ENCODE assay signal across 18 cellular contexts in genomic region chr1:161834967-161835366, GRCh38.
"Had no signal": no experiment of that assay in that cellular context is flagged by ENCODE, and none has a peak within 500 bp of the region (broad histone marks: within the 10 kb centered on the region; RNA-seq: fewer than 3 reads in every experiment).

No MANE protein-coding gene starts in this region.

- ATAC-seq: activated CD4-positive, alpha-beta T cell treated with anti-CD3 and anti-CD28 coated beads for 36 hours; activated CD8-positive, alpha-beta memory T cell treated with anti-CD3 and anti-CD28 coated beads, Interleukin-2, amount 10 ng/mL, durations not matched to agents 7 days and 5 days; stimulated activated naive CD8-positive, alpha-beta T cell treated with anti-CD3 and anti-CD28 coated beads, Interleukin-15, Interleukin-2, amounts not matched to agents 100 U/mL and 50 U/mL, for 24 hours had no signal

- H3K27ac ChIP-seq: esophagus squamous epithelium, left ventricle myocardium inferior, tibial artery had no signal

- FAIRE-seq: endothelial cell of umbilical vein, frontal cortex, urothelium cell line had no signal

- H3K36me3 ChIP-seq: left ventricle myocardium inferior, tibial artery had no signal

- DNase-seq: activated CD4-positive, alpha-beta T cell treated with anti-CD3 and anti-CD28 coated beads for 36 hours; activated CD4-positive, alpha-beta T cell treated with anti-CD3 and anti-CD28 coated beads, Interleukin-2, amount 50 U/mL, for 48 hours; activated CD8-positive, alpha-beta memory T cell treated with anti-CD3 and anti-CD28 coated beads, Interleukin-2, amount 10 ng/mL, durations not matched to agents 7 days and 5 days; amygdala; effector CD8-positive, alpha-beta T cell; esophagus squamous epithelium; left ventricle myocardium inferior; occipital lobe; posterior cingulate gyrus; retina; stimulated activated CD4-positive, alpha-beta T cell treated with anti-CD3 and anti-CD28 coated beads, Interleukin-12 subunit alpha, Interleukin-12 subunit beta, amount 100 ng/mL, for 4 hours; stimulated activated CD4-positive, alpha-beta T cell treated with anti-CD3 and anti-CD28 coated beads, Interleukin-1b, Interleukin-23, amount 100 ng/mL, for 48 hours; stimulated activated naive CD8-positive, alpha-beta T cell treated with anti-CD3 and anti-CD28 coated beads, Interleukin-15, Interleukin-2, amounts not matched to agents 100 U/mL and 50 U/mL, for 24 hours; substantia nigra; tibial artery had no signal

- H3K9me3 ChIP-seq: esophagus squamous epithelium, left ventricle myocardium inferior, tibial artery had no signal

- H3K27me3 ChIP-seq: esophagus squamous epithelium, tibial artery had no signal

- H3K4me3 ChIP-seq: esophagus squamous epithelium, left ventricle myocardium inferior, tibial artery had no signal

- H3K4me1 ChIP-seq: esophagus squamous epithelium had no signal
